12 cellular contexts compared by ENCODE assay signal in the genomic region with DNA sequence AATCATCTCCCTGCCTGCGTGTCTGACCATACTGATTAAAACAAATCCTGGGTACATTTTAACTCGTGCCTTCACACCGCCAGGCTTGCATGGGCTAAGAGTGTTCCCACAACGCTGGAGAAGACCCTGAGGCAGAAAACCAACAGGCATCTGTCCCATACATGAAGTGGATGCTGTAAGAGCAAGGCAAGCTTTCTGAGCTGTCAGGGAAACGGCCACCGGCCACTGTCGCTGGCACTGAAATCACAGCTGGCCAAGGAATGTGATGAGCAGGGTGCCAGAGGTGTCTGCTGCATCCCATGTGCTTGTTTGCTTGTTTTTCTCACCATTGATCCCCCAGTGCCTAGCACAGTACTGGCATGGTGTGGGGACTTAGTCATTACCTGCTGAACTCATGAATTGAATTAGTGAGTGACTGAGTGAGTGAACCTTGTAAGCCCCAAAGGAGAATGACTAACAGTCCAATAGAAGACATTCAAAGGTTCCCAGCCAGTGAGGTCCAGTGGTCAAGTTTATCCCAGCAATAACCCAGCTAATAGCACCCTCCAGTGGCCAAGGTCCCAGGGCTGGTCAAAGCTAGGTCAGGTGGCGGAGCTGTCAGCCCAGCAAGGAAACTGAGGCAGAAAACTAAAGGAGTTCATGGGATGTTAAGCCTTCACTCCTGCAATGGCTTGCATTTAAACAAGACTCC.
DNase-seq lines count a peak whose midpoint lies in the region; ATAC-seq and TF ChIP-seq lines count a peak whose summit lies in the region.
"Had no signal": no experiment of that assay in that cellular context is flagged by ENCODE, and none has a peak within 500 bp of the region (broad histone marks: within the 10 kb centered on the region; RNA-seq: fewer than 3 reads in every experiment).

No MANE protein-coding gene starts in this region.

- peak; percentile 51 for TF ChIP-seq CTCF in foreskin fibroblast (IDR thresholded peaks at IDR 0.05; ENCODE audit: low read depth, low read length)
- TF ChIP-seq CTCF in psoas muscle (IDR thresholded peaks at IDR 0.05), result no peak

- no peaks in the 10 kb centered on the region for H3K36me3 ChIP-seq in psoas muscle (ENCODE audit: insufficient read depth in 1 of 2, low read depth in 1 of 2)
- H3K36me3 ChIP-seq: esophagus muscularis mucosa had no signal

- no peaks in the 10 kb centered on the region for H3K9me3 ChIP-seq in psoas muscle

- H3K9me3 Mint-ChIP-seq in activated T-helper 1 cell treated with anti-CD3 and anti-CD28 coated beads, Interleukin-12 subunit alpha, Interleukin-12 subunit beta, Interleukin-2, Interleukin-4 antibody, amounts not matched to agents 30 ng/mL and 10 ng/mL and 1 ng/mL, durations not matched to agents 14 hours and 24 hours and 36 hours, result no peaks in the 10 kb centered on the region

- H3K27ac ChIP-seq in psoas muscle, result no peak overlapping the region
- H3K27ac ChIP-seq: esophagus muscularis mucosa had no signal

- no peak for ATAC-seq in psoas muscle
- no peak for ATAC-seq in GM18861 (IDR thresholded peaks at IDR 0.05; ENCODE audit: unreplicated experiment)

- no peaks in the 10 kb centered on the region for H3K36me3 Mint-ChIP-seq in activated T-helper 1 cell treated with anti-CD3 and anti-CD28 coated beads, Interleukin-12 subunit alpha, Interleukin-12 subunit beta, Interleukin-2, Interleukin-4 antibody, amounts not matched to agents 30 ng/mL and 10 ng/mL and 1 ng/mL, durations not matched to agents 14 hours and 24 hours and 36 hours (ENCODE audit: low read depth)
- H3K36me3 Mint-ChIP-seq: activated naive CD8-positive, alpha-beta T cell treated with anti-CD3 and anti-CD28 coated beads for 36 hours had no signal

- no peaks in the 10 kb centered on the region for H3K4me1 ChIP-seq in psoas muscle

- H3K4me3 Mint-ChIP-seq in activated T-helper 1 cell treated with anti-CD3 and anti-CD28 coated beads, Interleukin-12 subunit alpha, Interleukin-12 subunit beta, Interleukin-2, Interleukin-4 antibody, amounts not matched to agents 30 ng/mL and 10 ng/mL and 1 ng/mL, durations not matched to agents 14 hours and 24 hours and 36 hours, result no peak overlapping the region
- H3K4me3 Mint-ChIP-seq: activated naive CD8-positive, alpha-beta T cell treated with anti-CD3 and anti-CD28 coated beads for 36 hours; stimulated activated naive B cell treated with anti-CD40 and anti-IgM and Interleukin-4, amounts not matched to agents 10 μg/mL and 1 μg/mL and 100 μg/mL, for 72 hours had no signal

- no peak overlapping the region for H3K27ac Mint-ChIP-seq in activated T-helper 1 cell treated with anti-CD3 and anti-CD28 coated beads, Interleukin-12 subunit alpha, Interleukin-12 subunit beta, Interleukin-2, Interleukin-4 antibody, amounts not matched to agents 30 ng/mL and 10 ng/mL and 1 ng/mL, durations not matched to agents 14 hours and 24 hours and 36 hours
- H3K27ac Mint-ChIP-seq: activated naive CD8-positive, alpha-beta T cell treated with anti-CD3 and anti-CD28 coated beads for 36 hours; stimulated activated naive B cell treated with anti-CD40 and anti-IgM and Interleukin-4, amounts not matched to agents 10 μg/mL and 1 μg/mL and 100 μg/mL, for 72 hours had no signal

- H3K4me3 ChIP-seq in foreskin fibroblast (ENCODE audit: low read depth in 1 of 2, low read length in 2 of 2) (no peak overlapping the region), psoas muscle (no peak overlapping the region)
- H3K4me3 ChIP-seq: esophagus muscularis mucosa had no signal

- H3K27me3 ChIP-seq in psoas muscle (ENCODE audit: insufficient read depth in 3 of 3, low read length in 2 of 3), result peaks cover 0 to 10% (median 1%) of the 10 kb centered on the region in 3 donors
- H3K27me3 ChIP-seq: esophagus muscularis mucosa had no signal

- H3K27me3 Mint-ChIP-seq in activated T-helper 1 cell treated with anti-CD3 and anti-CD28 coated beads, Interleukin-12 subunit alpha, Interleukin-12 subunit beta, Interleukin-2, Interleukin-4 antibody, amounts not matched to agents 30 ng/mL and 10 ng/mL and 1 ng/mL, durations not matched to agents 14 hours and 24 hours and 36 hours (ENCODE audit: insufficient read depth), result peaks cover 15% of the 10 kb centered on the region

- intact Hi-C loops in activated T-helper 1 cell treated with anti-CD3 and anti-CD28 coated beads, Interleukin-12 subunit alpha, Interleukin-12 subunit beta, Interleukin-2, Interleukin-4 antibody, amounts not matched to agents 30 ng/mL and 10 ng/mL and 1 ng/mL, durations not matched to agents 14 hours and 24 hours and 36 hours (cut with micrococcal nuclease), result loop anchor here (1.0 kb wide), 1 partner anchor 42 kb away; no protein-coding TSS in a partner anchor
- intact Hi-C loops in psoas muscle (cut with DNase I), result no loop called here

- DNase-seq in activated effector memory CD4-positive, alpha-beta T cell treated with anti-CD3 and anti-CD28 coated beads, Interleukin-2, amount 50 U/mL, for 16 hours, result peak; percentile 49
- no peak for DNase-seq in activated effector memory CD4-positive, alpha-beta T cell treated with Interleukin-2 at 50 U/mL for 16 hours
- DNase-seq in SW480 (ENCODE audit: low spot score) (peak; percentile 19), foreskin fibroblast (peak in 1 of 2 donors; percentile 45), psoas muscle (no peak)
- no peak for DNase-seq in activated T-helper 1 cell treated with anti-CD3 and anti-CD28 coated beads, Interleukin-12 subunit alpha, Interleukin-12 subunit beta, Interleukin-2, Interleukin-4 antibody, amounts not matched to agents 30 ng/mL and 10 ng/mL and 1 ng/mL, durations not matched to agents 14 hours and 24 hours and 36 hours (ENCODE audit: low spot score)
- no peak for DNase-seq in activated T-cell treated with anti-CD3 and anti-CD28 coated beads, Interleukin-2, amount 50 U/mL, for 48 hours
- DNase-seq: activated naive CD8-positive, alpha-beta T cell treated with anti-CD3 and anti-CD28 coated beads for 36 hours; NCI-H1092; stimulated activated naive B cell treated with anti-CD40 and anti-IgM and Interleukin-4, amounts not matched to agents 10 μg/mL and 1 μg/mL and 100 μg/mL, for 72 hours had no signal

- no peaks in the 10 kb centered on the region for H3K4me1 Mint-ChIP-seq in activated T-helper 1 cell treated with anti-CD3 and anti-CD28 coated beads, Interleukin-12 subunit alpha, Interleukin-12 subunit beta, Interleukin-2, Interleukin-4 antibody, amounts not matched to agents 30 ng/mL and 10 ng/mL and 1 ng/mL, durations not matched to agents 14 hours and 24 hours and 36 hours (ENCODE audit: low read depth)

- 63 to 73% (median 69%) methylated on average over 8 of the region's 8 CpGs for WGBS in psoas muscle, 3 donors

Comparison
In these comparisons a context has a peak if more than half of its experiments do, and no peak if none do; other contexts are left out.
1. DNase-seq: peak in activated effector memory CD4-positive, alpha-beta T cell treated with anti-CD3 and anti-CD28 coated beads, Interleukin-2, amount 50 U/mL, for 16 hours (single experiment) and SW480 (single experiment); none in activated effector memory CD4-positive, alpha-beta T cell treated with Interleukin-2 at 50 U/mL for 16 hours (single experiment), activated T-helper 1 cell treated with anti-CD3 and anti-CD28 coated beads, Interleukin-12 subunit alpha, Interleukin-12 subunit beta, Interleukin-2, Interleukin-4 antibody, amounts not matched to agents 30 ng/mL and 10 ng/mL and 1 ng/mL, durations not matched to agents 14 hours and 24 hours and 36 hours (single experiment), psoas muscle (0 of 2) and activated T-cell treated with anti-CD3 and anti-CD28 coated beads, Interleukin-2, amount 50 U/mL, for 48 hours (0 of 2).